ENCODE assay signal across 2 cellular contexts in the genomic region with DNA sequence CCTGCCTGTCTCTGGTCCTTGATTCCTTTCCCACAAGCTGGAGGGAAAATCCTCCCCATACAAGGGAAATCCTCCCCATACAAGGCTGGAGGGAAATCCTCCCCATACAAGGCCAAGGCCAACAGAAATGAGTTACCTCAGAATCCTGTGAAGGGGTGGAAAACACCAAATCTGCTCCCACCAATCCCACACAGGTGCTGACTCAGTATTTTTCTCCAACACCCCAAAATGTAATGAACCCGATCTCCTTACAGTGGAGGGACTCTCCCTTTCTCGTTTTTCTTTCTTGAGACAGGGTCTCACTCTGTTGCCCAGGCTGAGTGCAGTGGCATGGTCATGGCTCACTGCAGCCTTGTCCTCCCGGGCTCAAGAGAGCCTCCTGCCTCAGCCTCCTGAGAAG.
TF ChIP-seq lines count a peak whose summit lies in the region.

No MANE protein-coding gene starts in this region.

TF ChIP-seq in A549, 52 proteins besides CTCF, POLR2A, EP300 and RAD21:
- TF ChIP-seq PHF8 (IDR thresholded peaks at IDR 0.05; ENCODE audit: borderline replicate concordance, low read depth), result no peak
- peak; percentile 83 for TF ChIP-seq MAFK (IDR thresholded peaks at IDR 0.05; ENCODE audit: partially characterized antibody)
TF ChIP-seq in A549: peak in this region for 1.

TF ChIP-seq in K562, 482 proteins besides CTCF, POLR2A, EP300 and RAD21:
- TF ChIP-seq, protein P1, sequence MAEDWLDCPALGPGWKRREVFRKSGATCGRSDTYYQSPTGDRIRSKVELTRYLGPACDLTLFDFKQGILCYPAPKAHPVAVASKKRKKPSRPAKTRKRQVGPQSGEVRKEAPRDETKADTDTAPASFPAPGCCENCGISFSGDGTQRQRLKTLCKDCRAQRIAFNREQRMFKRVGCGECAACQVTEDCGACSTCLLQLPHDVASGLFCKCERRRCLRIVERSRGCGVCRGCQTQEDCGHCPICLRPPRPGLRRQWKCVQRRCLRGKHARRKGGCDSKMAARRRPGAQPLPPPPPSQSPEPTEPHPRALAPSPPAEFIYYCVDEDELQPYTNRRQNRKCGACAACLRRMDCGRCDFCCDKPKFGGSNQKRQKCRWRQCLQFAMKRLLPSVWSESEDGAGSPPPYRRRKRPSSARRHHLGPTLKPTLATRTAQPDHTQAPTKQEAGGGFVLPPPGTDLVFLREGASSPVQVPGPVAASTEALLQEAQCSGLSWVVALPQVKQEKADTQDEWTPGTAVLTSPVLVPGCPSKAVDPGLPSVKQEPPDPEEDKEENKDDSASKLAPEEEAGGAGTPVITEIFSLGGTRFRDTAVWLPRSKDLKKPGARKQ (CRISPR knock-in tag; IDR thresholded peaks at IDR 0.05), result no peak
- no peak for TF ChIP-seq PPARD (CRISPR knock-in tag; IDR thresholded peaks at IDR 0.05)
- TF ChIP-seq, protein P2, sequence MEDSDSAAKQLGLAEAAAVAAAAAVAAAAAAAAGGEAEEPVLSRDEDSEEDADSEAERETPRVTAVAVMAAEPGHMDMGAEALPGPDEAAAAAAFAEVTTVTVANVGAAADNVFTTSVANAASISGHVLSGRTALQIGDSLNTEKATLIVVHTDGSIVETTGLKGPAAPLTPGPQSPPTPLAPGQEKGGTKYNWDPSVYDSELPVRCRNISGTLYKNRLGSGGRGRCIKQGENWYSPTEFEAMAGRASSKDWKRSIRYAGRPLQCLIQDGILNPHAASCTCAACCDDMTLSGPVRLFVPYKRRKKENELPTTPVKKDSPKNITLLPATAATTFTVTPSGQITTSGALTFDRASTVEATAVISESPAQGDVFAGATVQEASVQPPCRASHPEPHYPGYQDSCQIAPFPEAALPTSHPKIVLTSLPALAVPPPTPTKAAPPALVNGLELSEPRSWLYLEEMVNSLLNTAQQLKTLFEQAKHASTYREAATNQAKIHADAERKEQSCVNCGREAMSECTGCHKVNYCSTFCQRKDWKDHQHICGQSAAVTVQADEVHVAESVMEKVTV (CRISPR knock-in tag; IDR thresholded peaks at IDR 0.05), result no peak
- TF ChIP-seq NFATC3 (IDR thresholded peaks at IDR 0.05), result no peak
- no peak for TF ChIP-seq HSF4 (CRISPR knock-in tag; IDR thresholded peaks at IDR 0.05; ENCODE audit: borderline replicate concordance)
- TF ChIP-seq RBFOX2 (IDR thresholded peaks at IDR 0.05; ENCODE audit: low read depth, low read length), result peak; percentile 9; the same call in 1 of the 2 replicates
- TF ChIP-seq MAZ (CRISPR knock-in tag; conservative IDR thresholded peaks at IDR 0.05 in 1 of 2, IDR thresholded peaks at IDR 0.05 in 1 of 2), result no peak
- TF ChIP-seq ZNF76 (CRISPR knock-in tag; IDR thresholded peaks at IDR 0.05; ENCODE audit: borderline replicate concordance), result no peak
- no peak for TF ChIP-seq SRSF1 (IDR thresholded peaks at IDR 0.05; ENCODE audit: low read depth, low read length)
- no peak for TF ChIP-seq GATA2 (CRISPR knock-in tag; IDR thresholded peaks at IDR 0.05)
- TF ChIP-seq, protein P3, sequence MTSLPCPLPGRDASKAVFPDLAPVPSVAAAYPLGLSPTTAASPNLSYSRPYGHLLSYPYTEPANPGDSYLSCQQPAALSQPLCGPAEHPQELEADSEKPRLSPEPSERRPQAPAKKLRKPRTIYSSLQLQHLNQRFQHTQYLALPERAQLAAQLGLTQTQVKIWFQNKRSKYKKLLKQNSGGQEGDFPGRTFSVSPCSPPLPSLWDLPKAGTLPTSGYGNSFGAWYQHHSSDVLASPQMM (CRISPR knock-in tag; IDR thresholded peaks at IDR 0.05), result no peak
- TF ChIP-seq C11orf30 (IDR thresholded peaks at IDR 0.05; ENCODE audit: low read depth), result peak; percentile 76
- no peak for TF ChIP-seq NEUROD1 (IDR thresholded peaks at IDR 0.05; ENCODE audit: borderline replicate concordance, low read depth, low read length, partially characterized antibody)
- TF ChIP-seq CBFB (CRISPR knock-in tag; IDR thresholded peaks at IDR 0.05), result no peak
- TF ChIP-seq TFAM (CRISPR knock-in tag; conservative IDR thresholded peaks at IDR 0.05), result no peak
- peak; percentile 81 for TF ChIP-seq ZNF316 (IDR thresholded peaks at IDR 0.05)
- no peak for TF ChIP-seq CAMTA2 (CRISPR knock-in tag; conservative IDR thresholded peaks at IDR 0.05)
- no peak for TF ChIP-seq FOXM1 (IDR thresholded peaks at IDR 0.05; ENCODE audit: low read depth)
- TF ChIP-seq FOXM1 (CRISPR knock-in tag; IDR thresholded peaks at IDR 0.05; ENCODE audit: low read depth), result no peak
- TF ChIP-seq BCOR (IDR thresholded peaks at IDR 0.05), result no peak
- no peak for TF ChIP-seq MBD2 (IDR thresholded peaks at IDR 0.05; ENCODE audit: borderline replicate concordance, low read depth)
- TF ChIP-seq ZNF239 (CRISPR knock-in tag; IDR thresholded peaks at IDR 0.05), result no peak
- TF ChIP-seq ZKSCAN1 (IDR thresholded peaks at IDR 0.05; ENCODE audit: low read depth, low read length), result no peak
- TF ChIP-seq TBL1XR1 (IDR thresholded peaks at IDR 0.05; ENCODE audit: low read length in 2 of 2), result no peak
- TF ChIP-seq ZNF23 (CRISPR knock-in tag; IDR thresholded peaks at IDR 0.05), result no peak
- TF ChIP-seq RFX7 (CRISPR knock-in tag; IDR thresholded peaks at IDR 0.05), result no peak
- TF ChIP-seq ZNF778 (CRISPR knock-in tag; IDR thresholded peaks at IDR 0.05), result no peak
- no peak for TF ChIP-seq RHOXF2B (CRISPR knock-in tag; conservative IDR thresholded peaks at IDR 0.05)
- TF ChIP-seq, protein P4, sequence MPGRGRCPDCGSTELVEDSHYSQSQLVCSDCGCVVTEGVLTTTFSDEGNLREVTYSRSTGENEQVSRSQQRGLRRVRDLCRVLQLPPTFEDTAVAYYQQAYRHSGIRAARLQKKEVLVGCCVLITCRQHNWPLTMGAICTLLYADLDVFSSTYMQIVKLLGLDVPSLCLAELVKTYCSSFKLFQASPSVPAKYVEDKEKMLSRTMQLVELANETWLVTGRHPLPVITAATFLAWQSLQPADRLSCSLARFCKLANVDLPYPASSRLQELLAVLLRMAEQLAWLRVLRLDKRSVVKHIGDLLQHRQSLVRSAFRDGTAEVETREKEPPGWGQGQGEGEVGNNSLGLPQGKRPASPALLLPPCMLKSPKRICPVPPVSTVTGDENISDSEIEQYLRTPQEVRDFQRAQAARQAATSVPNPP (IDR thresholded peaks at IDR 0.05; ENCODE audit: borderline replicate concordance, insufficient read depth, insufficient read length), result no peak
- TF ChIP-seq GTF2F1 (IDR thresholded peaks at IDR 0.05; ENCODE audit: low read depth, low read length), result no peak
- no peak for TF ChIP-seq DPF2 (IDR thresholded peaks at IDR 0.05)
- no peak for TF ChIP-seq ZSCAN32 (CRISPR knock-in tag; IDR thresholded peaks at IDR 0.05)
- no peak for TF ChIP-seq PRPF4 (IDR thresholded peaks at IDR 0.05; ENCODE audit: insufficient read depth, low read depth, low read length, poor library complexity, severe bottlenecking)
- no peak for TF ChIP-seq SREBF2 (CRISPR knock-in tag; IDR thresholded peaks at IDR 0.05)
- TF ChIP-seq HMGN3 (IDR thresholded peaks at IDR 0.05; ENCODE audit: borderline replicate concordance, extremely low read depth, insufficient read length, low read depth, low read length), result no peak
- no peak for TF ChIP-seq ZNF695 (CRISPR knock-in tag; IDR thresholded peaks at IDR 0.05)
- TF ChIP-seq CREBBP (IDR thresholded peaks at IDR 0.05; ENCODE audit: low read depth, low read length), result no peak
- no peak for TF ChIP-seq ZNF282 (CRISPR knock-in tag; IDR thresholded peaks at IDR 0.05)
- TF ChIP-seq SIN3A (IDR thresholded peaks at IDR 0.05; ENCODE audit: borderline replicate concordance in 2 of 2, control insufficient read depth in 1 of 2, low read depth in 2 of 2, low read length in 2 of 2), result no peak
- peak; percentile 58 for TF ChIP-seq MAFG (tag; conservative IDR thresholded peaks at IDR 0.05)
- TF ChIP-seq GABPB1 (CRISPR knock-in tag; IDR thresholded peaks at IDR 0.05), result no peak
- TF ChIP-seq ZNF121 (CRISPR knock-in tag; conservative IDR thresholded peaks at IDR 0.05), result peak; percentile 49
- no peak for TF ChIP-seq RFX1 (IDR thresholded peaks at IDR 0.05)
- TF ChIP-seq SRSF3 (IDR thresholded peaks at IDR 0.05; ENCODE audit: insufficient read depth, low read length), result no peak
- TF ChIP-seq ZNF217 (CRISPR knock-in tag; IDR thresholded peaks at IDR 0.05), result no peak
- TF ChIP-seq ZNF124 (CRISPR knock-in tag; IDR thresholded peaks at IDR 0.05), result no peak
- TF ChIP-seq SREBF1 (IDR thresholded peaks at IDR 0.05; ENCODE audit: borderline replicate concordance, low read depth, low read length), result no peak
- TF ChIP-seq MEF2A (IDR thresholded peaks at IDR 0.05; ENCODE audit: control insufficient read depth, low read depth, low read length), result no peak
- TF ChIP-seq, protein P5, sequence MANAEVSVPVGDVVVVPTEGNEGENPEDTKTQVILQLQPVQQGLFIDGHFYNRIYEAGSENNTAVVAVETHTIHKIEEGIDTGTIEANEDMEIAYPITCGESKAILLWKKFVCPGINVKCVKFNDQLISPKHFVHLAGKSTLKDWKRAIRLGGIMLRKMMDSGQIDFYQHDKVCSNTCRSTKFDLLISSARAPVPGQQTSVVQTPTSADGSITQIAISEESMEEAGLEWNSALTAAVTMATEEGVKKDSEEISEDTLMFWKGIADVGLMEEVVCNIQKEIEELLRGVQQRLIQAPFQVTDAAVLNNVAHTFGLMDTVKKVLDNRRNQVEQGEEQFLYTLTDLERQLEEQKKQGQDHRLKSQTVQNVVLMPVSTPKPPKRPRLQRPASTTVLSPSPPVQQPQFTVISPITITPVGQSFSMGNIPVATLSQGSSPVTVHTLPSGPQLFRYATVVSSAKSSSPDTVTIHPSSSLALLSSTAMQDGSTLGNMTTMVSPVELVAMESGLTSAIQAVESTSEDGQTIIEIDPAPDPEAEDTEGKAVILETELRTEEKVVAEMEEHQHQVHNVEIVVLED (CRISPR knock-in tag; IDR thresholded peaks at IDR 0.05), result no peak
- TF ChIP-seq, protein P6, sequence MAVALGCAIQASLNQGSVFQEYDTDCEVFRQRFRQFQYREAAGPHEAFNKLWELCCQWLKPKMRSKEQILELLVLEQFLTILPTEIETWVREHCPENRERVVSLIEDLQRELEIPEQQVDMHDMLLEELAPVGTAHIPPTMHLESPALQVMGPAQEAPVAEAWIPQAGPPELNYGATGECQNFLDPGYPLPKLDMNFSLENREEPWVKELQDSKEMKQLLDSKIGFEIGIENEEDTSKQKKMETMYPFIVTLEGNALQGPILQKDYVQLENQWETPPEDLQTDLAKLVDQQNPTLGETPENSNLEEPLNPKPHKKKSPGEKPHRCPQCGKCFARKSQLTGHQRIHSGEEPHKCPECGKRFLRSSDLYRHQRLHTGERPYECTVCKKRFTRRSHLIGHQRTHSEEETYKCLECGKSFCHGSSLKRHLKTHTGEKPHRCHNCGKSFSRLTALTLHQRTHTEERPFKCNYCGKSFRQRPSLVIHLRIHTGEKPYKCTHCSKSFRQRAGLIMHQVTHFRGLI (CRISPR knock-in tag; IDR thresholded peaks at IDR 0.05), result no peak
- no peak for TF ChIP-seq BCL6 (CRISPR knock-in tag; IDR thresholded peaks at IDR 0.05)
- no peak for TF ChIP-seq YY1 (IDR thresholded peaks at IDR 0.05; ENCODE audit: borderline replicate concordance in 1 of 3, control insufficient read depth in 1 of 3, extremely low read depth in 1 of 3, insufficient read depth in 3 of 3, insufficient read length in 1 of 3, insufficient replicate concordance in 2 of 3, low read depth in 1 of 3, low read length in 2 of 3)
- TF ChIP-seq PCBP1 (IDR thresholded peaks at IDR 0.05; ENCODE audit: low read depth, low read length, poor library complexity, severe bottlenecking), result no peak
- TF ChIP-seq HDAC1 (IDR thresholded peaks at IDR 0.05), result no peak
- peak; percentile 46; the same call in 1 of the 2 replicates for TF ChIP-seq MAFK (IDR thresholded peaks at IDR 0.05; ENCODE audit: low read length)
- TF ChIP-seq MAFF (IDR thresholded peaks at IDR 0.05; ENCODE audit: low read length), result peak; percentile 60
- TF ChIP-seq CC2D1A (IDR thresholded peaks at IDR 0.05), result no peak
